Comparison of ENCODE assay signal across 8 cellular contexts in genomic region chr22:31230871-31231621, GRCh38. TPM values are rescaled to one million over a fixed set of nuclear protein-coding genes. Genes with fewer than 3 reads are reported as not detected.
DNase-seq lines count a peak whose midpoint lies in the region; ATAC-seq and TF ChIP-seq lines count a peak whose summit lies in the region.

No MANE protein-coding gene starts in this region.

- H3K27me3 ChIP-seq in MM.1S (replicated peaks; ENCODE audit: insufficient read depth, low read length), result no peaks in the 10 kb centered on the region
- no peaks in the 10 kb centered on the region for H3K27me3 ChIP-seq in naive thymus-derived CD4-positive, alpha-beta T cell (ENCODE audit: control insufficient read depth in 2 of 2, insufficient read depth in 2 of 2, low read length in 2 of 2)

- peak overlapping the region; percentile 13 to 78 (median 59) for H3K4me3 Mint-ChIP-seq in naive thymus-derived CD4-positive, alpha-beta T cell

- no peaks in the 10 kb centered on the region for H3K9me2 ChIP-seq in MM.1S (replicated peaks; ENCODE audit: insufficient read depth, low read length)

- H3K36me3 Mint-ChIP-seq in naive thymus-derived CD4-positive, alpha-beta T cell, result peaks cover 0 to 23% (median 5%) of the 10 kb centered on the region in 5 donors

- DNase-seq in NCI-H2196 (lab: John Stamatoyannopoulos, UW; ENCODE audit: unreplicated experiment) (peak; percentile 22), NCI-H2196 treated with DMSO at 0.1 percent for 48 hours (lab: John Stamatoyannopoulos, UW; ENCODE audit: unreplicated experiment) (no peak), MM.1S (peak; percentile 35), epithelial cell of esophagus (ENCODE audit: low read depth) (peak; percentile 66), NCI-H146 (lab: John Stamatoyannopoulos, UW) (no peak), DMS79 treated with DMSO at 0.1 percent for 48 hours (lab: John Stamatoyannopoulos, UW) (no peak)
- DNase-seq in activated CD4-positive, alpha-beta T cell treated with anti-CD3 and anti-CD28 coated beads, Interleukin-2, amount 50 U/mL, for 48 hours, result peak; percentile 17 to 19
- peak in 8 of 9 donors; percentile 28 to 77 (median 64) for DNase-seq in naive thymus-derived CD4-positive, alpha-beta T cell

- no peaks in the 10 kb centered on the region for H3K9me3 ChIP-seq in MM.1S (replicated peaks; ENCODE audit: insufficient read depth, low read length)
- no peaks in the 10 kb centered on the region for H3K9me3 ChIP-seq in naive thymus-derived CD4-positive, alpha-beta T cell (ENCODE audit: control insufficient read depth in 2 of 3, low read length in 3 of 3)

- peaks cover 49 to 57% (median 55%) of the 10 kb centered on the region in 7 donors for H3K4me1 Mint-ChIP-seq in naive thymus-derived CD4-positive, alpha-beta T cell

- H4K20me1 ChIP-seq in MM.1S (ENCODE audit: insufficient read depth, low read length), result no peaks in the 10 kb centered on the region

- H3K4me2 ChIP-seq in MM.1S (ENCODE audit: low read depth, low read length), result peak overlapping the region; percentile 52; the same call in 1 of the 2 replicates

- peak overlapping the region; percentile 63; the same call in 1 of the 2 replicates for H3K27ac ChIP-seq in MM.1S (ENCODE audit: low read length)
- no peak overlapping the region for H3K27ac ChIP-seq in naive thymus-derived CD4-positive, alpha-beta T cell (ENCODE audit: low read depth, low read length)

- POLR2A ChIA-PET in naive thymus-derived CD4-positive, alpha-beta T cell (lab: Charles Lee), result interaction anchor here (0.6 to 8.7 kb wide), 12 partner anchors 13 to 308 kb away, joined by 3 to 73 read pairs (median 4); partner anchors contain the start of genes LIMK2 and PIK3IP1

- H3K9ac ChIP-seq in MM.1S (ENCODE audit: low read length), result no peak overlapping the region

- intact Hi-C loops in naive thymus-derived CD4-positive, alpha-beta T cell (cut with micrococcal nuclease), result loop anchor here (1.0 to 5.0 kb wide), 10 partner anchors 19 to 597 kb away; partner anchors contain the start of genes LIMK2 (in 2 of the 2) and SELENOM (in 2 of the 2)

- no peak overlapping the region for H2AFZ ChIP-seq in MM.1S (ENCODE audit: low read length)

- H3K4me1 ChIP-seq in MM.1S (ENCODE audit: low read length), result peaks cover 20% of the 10 kb centered on the region
- peaks cover 7 to 21% of the 10 kb centered on the region in 2 donors for H3K4me1 ChIP-seq in naive thymus-derived CD4-positive, alpha-beta T cell (ENCODE audit: control insufficient read depth in 2 of 2, insufficient read depth in 2 of 2, low read length in 2 of 2)

- H3K4me3 ChIP-seq in MM.1S (ENCODE audit: low read length) (no peak overlapping the region), epithelial cell of esophagus (ENCODE audit: low read length) (no peak overlapping the region)
- H3K4me3 ChIP-seq in naive thymus-derived CD4-positive, alpha-beta T cell (ENCODE audit: low read length), result no peak overlapping the region

- H3K36me3 ChIP-seq in MM.1S (replicated peaks; ENCODE audit: insufficient read depth, low read length), result no peaks in the 10 kb centered on the region
- H3K36me3 ChIP-seq in naive thymus-derived CD4-positive, alpha-beta T cell (ENCODE audit: control insufficient read depth in 2 of 3, insufficient read depth in 3 of 3, low read length in 3 of 3), result peaks cover 0 to 4% (median 0%) of the 10 kb centered on the region in 3 experiments

- H3K79me2 ChIP-seq in MM.1S (ENCODE audit: low read length), result peaks cover 59% of the 10 kb centered on the region

- ATAC-seq in naive thymus-derived CD4-positive, alpha-beta T cell, result peak; percentile 84

- no peaks in the 10 kb centered on the region for H3K27me3 Mint-ChIP-seq in naive thymus-derived CD4-positive, alpha-beta T cell

- H3K27ac Mint-ChIP-seq in naive thymus-derived CD4-positive, alpha-beta T cell, result peak overlapping the region; percentile 80 to 95 (median 91)

- CTCF ChIA-PET in naive thymus-derived CD4-positive, alpha-beta T cell (lab: Charles Lee), result interaction anchor here (0.6 to 6.4 kb wide), 20 partner anchors 10 to 602 kb away, joined by 3 to 88 read pairs (median 4); partner anchors contain the start of genes LIMK2, PIK3IP1 and RNF185

- peak; percentile 51 for TF ChIP-seq CTCF in MM.1S (IDR thresholded peaks at IDR 0.05; ENCODE audit: low read length)
- peak; percentile 74 for TF ChIP-seq CTCF in epithelial cell of esophagus (IDR thresholded peaks at IDR 0.05; ENCODE audit: insufficient read depth, low read depth, low read length, missing control alignments)

- peaks cover 9% of the 10 kb centered on the region; the same call in 1 of the 2 replicates for H3F3A ChIP-seq in MM.1S (ENCODE audit: insufficient read depth, low read length)

- H3K9me3 Mint-ChIP-seq in naive thymus-derived CD4-positive, alpha-beta T cell, result no peaks in the 10 kb centered on the region

RNA-seq across cellular contexts. Expression of gene LIMK2, which starts 18.9 kb away (rescaled TPM):
- total RNA-seq in naive thymus-derived CD4-positive, alpha-beta T cell, result 10 to 100 TPM; 18.3 to 49.9 (median 28.8) TPM
- polyA plus RNA-seq in naive thymus-derived CD4-positive, alpha-beta T cell, result 10 to 100 TPM; 13.1 to 25.3 TPM

Comparison
In these comparisons a context has a peak if more than half of its experiments do, and no peak if none do; other contexts are left out.
1. DNase-seq: peak in NCI-H2196 (single experiment), MM.1S (single experiment), activated CD4-positive, alpha-beta T cell treated with anti-CD3 and anti-CD28 coated beads, Interleukin-2, amount 50 U/mL, for 48 hours (2 of 2), epithelial cell of esophagus (single experiment) and naive thymus-derived CD4-positive, alpha-beta T cell (8 of 9); none in NCI-H2196 treated with DMSO at 0.1 percent for 48 hours (single experiment), NCI-H146 (single experiment) and DMS79 treated with DMSO at 0.1 percent for 48 hours (single experiment).